Comparison of ENCODE assay signal across 8 cellular contexts in genomic region chr9:86290341-86290740, GRCh38. TPM values are rescaled to one million over a fixed set of nuclear protein-coding genes. Genes with fewer than 3 reads are reported as not detected.
DNase-seq lines count a peak whose midpoint lies in the region; ATAC-seq lines count a peak whose summit lies in the region.
"Not testable (repeated sequence)": the region's sequence is repeated elsewhere in the genome, so short reads cannot be mapped to it uniquely, and the experiment has no call there.
"Had no signal": no experiment of that assay in that cellular context is flagged by ENCODE, and none has a peak within 500 bp of the region (broad histone marks: within the 10 kb centered on the region; RNA-seq: fewer than 3 reads in every experiment).

No MANE protein-coding gene starts in this region.

- ATAC-seq in central memory CD8-positive, alpha-beta T cell (replicated peaks; ENCODE audit: extremely low read depth, poor library complexity, severe bottlenecking): not testable (repeated sequence)

- peaks cover 28% of the 10 kb centered on the region for H3K36me3 Mint-ChIP-seq in central memory CD8-positive, alpha-beta T cell (ENCODE audit: insufficient read depth)

- not testable (repeated sequence) for H3K9ac ChIP-seq in Karpas-422 (ENCODE audit: low read length); adipocyte (ENCODE audit: low read length)

- not testable (repeated sequence) for H3K27me3 ChIP-seq in Karpas-422 (ENCODE audit: low read length); adipocyte (replicated peaks; ENCODE audit: control insufficient read depth, insufficient read depth, low read length)

- not testable (repeated sequence) for H3K4me3 Mint-ChIP-seq in central memory CD8-positive, alpha-beta T cell

- H3K9me3 ChIP-seq in Karpas-422 (ENCODE audit: low read length); adipocyte (ENCODE audit: control insufficient read depth, low read length): not testable (repeated sequence)

- H3K79me2 ChIP-seq in Karpas-422 (ENCODE audit: low read length): peaks cover 22% of the 10 kb centered on the region

- peak overlapping the region; percentile 36 for H3K27ac Mint-ChIP-seq in central memory CD8-positive, alpha-beta T cell (ENCODE audit: low read depth)

- H3K4me1 ChIP-seq in Karpas-422 (ENCODE audit: low read length): peaks cover 33% of the 10 kb centered on the region
- H3K4me1 ChIP-seq in adipocyte (ENCODE audit: control insufficient read depth, insufficient read depth, low read length): not testable (repeated sequence)

- H3K36me3 ChIP-seq in Karpas-422 (ENCODE audit: insufficient read depth, low read length): peaks cover 16% of the 10 kb centered on the region; the same call in 1 of the 2 replicates
- peaks cover 61% of the 10 kb centered on the region for H3K36me3 ChIP-seq in adipocyte (ENCODE audit: control insufficient read depth, insufficient read depth, low read length, severe bottlenecking)

- not testable (repeated sequence) for H2AFZ ChIP-seq in Karpas-422 (ENCODE audit: low read length)

- H3K9me2 ChIP-seq in Karpas-422 (replicated peaks; ENCODE audit: insufficient read depth, low read length): not testable (repeated sequence)

- not testable (repeated sequence) for H3K4me3 ChIP-seq in Karpas-422 (ENCODE audit: low read length); adipocyte (ENCODE audit: low read length)

- 0 out of 2 replicates have a peak overlapping the region, but pooled peaks have one; percentile 9 for H3K27ac ChIP-seq in Karpas-422 (ENCODE audit: low read length)

- not testable (repeated sequence) for H4K20me1 ChIP-seq in Karpas-422 (ENCODE audit: insufficient read depth, low read depth, low read length)

- not testable (repeated sequence) for H3K9me3 Mint-ChIP-seq in central memory CD8-positive, alpha-beta T cell

- H3K4me1 Mint-ChIP-seq in central memory CD8-positive, alpha-beta T cell: not testable (repeated sequence)

- not testable (repeated sequence) for H3K27me3 Mint-ChIP-seq in central memory CD8-positive, alpha-beta T cell

- DNase-seq in COLO829 (ENCODE audit: low spot score): peak; percentile 48
- DNase-seq in Karpas-422; central memory CD8-positive, alpha-beta T cell (ENCODE audit: low spot score in 2 of 2): not testable (repeated sequence)
- DNase-seq in NCI-H526 treated with DMSO at 0.1 percent for 48 hours (lab: John Stamatoyannopoulos, UW): peak; percentile 24
- DNase-seq in adipocyte (ENCODE audit: low read depth): peak; percentile 11
- peak; percentile 42 for DNase-seq in pons (ENCODE audit: low spot score)

- H3K4me2 ChIP-seq in Karpas-422 (ENCODE audit: low read depth, low read length, poor library complexity, severe bottlenecking): not testable (repeated sequence)

RNA-seq across cellular contexts. Expression of gene ISCA1, which starts 8.0 kb away (rescaled TPM):
- 23.8 and 51.4 TPM in 2 replicates for total RNA-seq in Karpas-422 (2014; rRNA removed; shearing (Covaris generic); ENCODE audit: low replicate concordance)

RNA-seq across cellular contexts. Expression of gene C9orf153, which starts 30.9 kb away (rescaled TPM):
- total RNA-seq in Karpas-422 (2014; rRNA removed; shearing (Covaris generic); ENCODE audit: low replicate concordance): 2.9 TPM in 1 of 2 replicates, not detected in the other
- total RNA-seq: A172, Daoy had no signal
